In the genomic region with DNA sequence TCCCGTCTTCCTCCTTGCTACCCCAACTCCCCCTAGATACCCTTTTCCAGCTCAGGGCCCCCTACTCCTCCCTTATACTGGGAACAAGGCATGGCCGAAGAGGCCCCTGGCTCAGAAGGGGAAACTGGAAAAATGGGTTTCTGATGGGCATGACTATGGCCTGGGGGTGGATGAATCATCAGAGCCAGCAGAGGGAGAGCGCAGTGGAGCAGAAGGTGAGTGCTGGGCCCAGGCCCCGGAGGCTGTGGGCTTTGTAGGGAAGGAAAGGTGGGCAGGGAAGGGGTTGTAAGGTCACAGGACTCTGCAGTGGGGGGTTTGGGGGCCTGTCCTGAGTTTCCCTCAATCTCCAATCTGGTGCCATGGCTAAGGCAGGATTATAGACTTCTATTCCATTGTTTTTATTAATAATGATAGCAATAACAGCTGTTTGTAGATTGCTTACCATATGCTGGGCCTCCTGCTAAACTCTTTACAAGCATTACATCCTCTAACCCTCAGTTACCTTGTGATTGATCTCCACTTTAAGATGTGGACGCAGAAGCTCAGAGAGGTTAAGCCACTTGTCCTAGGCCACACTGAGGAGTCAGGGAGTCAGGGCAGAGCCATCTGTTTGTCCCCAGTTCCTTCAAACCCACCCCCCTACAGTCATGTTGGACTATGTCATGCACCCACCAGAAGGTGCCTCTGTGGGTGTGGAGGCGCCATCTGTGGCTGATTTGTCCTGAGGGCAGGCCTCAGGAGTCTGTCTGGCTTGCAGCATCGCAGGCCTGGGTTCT, we compare ENCODE assay signal across 11 cellular contexts. TPM values are rescaled to one million over a fixed set of nuclear protein-coding genes. Genes with fewer than 3 reads are reported as not detected.
A peak's percentile ranks its signal among the peaks of the same experiment; 100 is the strongest.
DNase-seq lines count a peak whose midpoint lies in the region; ATAC-seq and TF ChIP-seq lines count a peak whose summit lies in the region.
"Had no signal": no experiment of that assay in that cellular context is flagged by ENCODE, and none has a peak within 500 bp of the region (broad histone marks: within the 10 kb centered on the region; RNA-seq: fewer than 3 reads in every experiment).

No MANE protein-coding gene starts in this region.

- no peak overlapping the region for H3K27ac ChIP-seq in brain microvascular endothelial cell
- no peak overlapping the region for H3K27ac ChIP-seq in lower lobe of right lung
- H3K27ac ChIP-seq: pancreas had no signal

- no peaks in the 10 kb centered on the region for H3K36me3 ChIP-seq in brain microvascular endothelial cell (replicated peaks)
- H3K36me3 ChIP-seq in lower lobe of right lung: no peaks in the 10 kb centered on the region
- no peaks in the 10 kb centered on the region for H3K36me3 ChIP-seq in mucosa of descending colon (ENCODE audit: low read depth)
- H3K36me3 ChIP-seq: pancreas had no signal

- CTCF ChIA-PET in Calu3 (lab: Charles Lee): interaction anchor here (0.5 to 1.3 kb wide), 4 partner anchors 9 to 75 kb away, joined by 3 to 4 read pairs (median 3); no protein-coding TSS in a partner anchor

- no peak overlapping the region for H3K4me3 Mint-ChIP-seq in Calu3 (ENCODE audit: low read depth, unreplicated experiment)

- peak; percentile 80 for DNase-seq in Calu3
- peak; percentile 60 for DNase-seq in NCI-H1694 treated with DMSO at 0.1 percent for 48 hours (lab: John Stamatoyannopoulos, UW)
- no peak for DNase-seq in brain microvascular endothelial cell
- DNase-seq in lower lobe of right lung: no peak
- DNase-seq in stimulated activated naive CD8-positive, alpha-beta T cell treated with anti-CD3 and anti-CD28 coated beads, Interleukin-15, Interleukin-2, amounts not matched to agents 100 U/mL and 50 U/mL, for 24 hours: no peak
- no peak for DNase-seq in RKO (ENCODE audit: low spot score)
- DNase-seq in mucosa of descending colon: no peak
- DNase-seq: activated CD4-positive, CD25-positive, alpha-beta regulatory T cell treated with anti-CD3 and anti-CD28 coated beads, Interleukin-2, amount 50 U/mL, for 72 hours; pancreas; stimulated activated CD4-positive, alpha-beta T cell treated with anti-CD3 and anti-CD28 coated beads, Interleukin-4, amount 100 ng/mL, for 1 hour had no signal

- peaks cover 16% of the 10 kb centered on the region for H3K36me3 Mint-ChIP-seq in Calu3 (ENCODE audit: insufficient read depth, unreplicated experiment)

- H3K27ac Mint-ChIP-seq in Calu3 (ENCODE audit: unreplicated experiment): peak overlapping the region; percentile 83

- peaks cover 12% of the 10 kb centered on the region for H3K4me1 ChIP-seq in lower lobe of right lung
- H3K4me1 ChIP-seq in mucosa of descending colon (ENCODE audit: low read depth): no peaks in the 10 kb centered on the region
- H3K4me1 ChIP-seq: pancreas had no signal

- H3K27me3 ChIP-seq in brain microvascular endothelial cell (replicated peaks) (no peaks in the 10 kb centered on the region), lower lobe of right lung (ENCODE audit: low read depth) (no peaks in the 10 kb centered on the region)
- H3K27me3 ChIP-seq: pancreas had no signal

- H3K4me3 ChIP-seq in brain microvascular endothelial cell (ENCODE audit: low read depth, low read length) (no peak overlapping the region), lower lobe of right lung (no peak overlapping the region), mucosa of descending colon (no peak overlapping the region)
- H3K4me3 ChIP-seq: pancreas had no signal

- peaks cover 3% of the 10 kb centered on the region for H3K9me3 Mint-ChIP-seq in Calu3 (ENCODE audit: low read depth, unreplicated experiment)

- in situ Hi-C loops in brain microvascular endothelial cell (cut with HindIII; ENCODE audit: low pct_ligation_motif_present, low sequenced_read_pairs): no loop called here

- H3K4me1 Mint-ChIP-seq in Calu3 (ENCODE audit: low read depth, unreplicated experiment): peaks cover 34% of the 10 kb centered on the region

- TF ChIP-seq CTCF in Calu3 (IDR thresholded peaks at IDR 0.05; ENCODE audit: unreplicated experiment) (no peak), brain microvascular endothelial cell (IDR thresholded peaks at IDR 0.05; ENCODE audit: low read depth, low read length, missing control alignments) (peak; percentile 32), lower lobe of right lung (IDR thresholded peaks at IDR 0.05) (no peak), mucosa of descending colon (IDR thresholded peaks at IDR 0.05) (no peak)

- intact Hi-C loops in Calu3 (cut with micrococcal nuclease; ENCODE audit: unreplicated experiment) (loop anchor here (2.0 to 5.0 kb wide), 4 partner anchors 35 to 252 kb away; partner anchors contain the start of gene ZSCAN20), lower lobe of right lung (cut with DNase I) (no loop called here), mucosa of descending colon (cut with DNase I, micrococcal nuclease) (no loop called here)

- no TSS peak for BruUV-seq in Calu3 (replicated peaks; lab: Mats Ljungman, UMichigan)

- H3K9me3 ChIP-seq in lower lobe of right lung (no peaks in the 10 kb centered on the region), mucosa of descending colon (peaks cover 14% of the 10 kb centered on the region)
- H3K9me3 ChIP-seq: pancreas had no signal

- ATAC-seq in lower lobe of right lung (peak; percentile 13 to 53), HG03108 (IDR thresholded peaks at IDR 0.05; ENCODE audit: unreplicated experiment) (no peak), mucosa of descending colon (no peak)
- ATAC-seq in stimulated activated naive CD8-positive, alpha-beta T cell treated with anti-CD3 and anti-CD28 coated beads, Interleukin-15, Interleukin-2, amounts not matched to agents 100 U/mL and 50 U/mL, for 24 hours: no peak

- no peaks in the 10 kb centered on the region for H3K27me3 Mint-ChIP-seq in Calu3 (ENCODE audit: unreplicated experiment)

RNA-seq across cellular contexts. Expression of gene ZNF362, which starts 36.2 kb away (rescaled TPM):
- total RNA-seq in Calu3 (2022): 28.2 and 29.5 TPM in 2 replicates
- 30.7 TPM for total RNA-seq in lower lobe of right lung
- 10 to 100 TPM; 12.1 to 33.3 (median 13.7) TPM for total RNA-seq in mucosa of descending colon

RNA-seq across cellular contexts. Expression of gene TRIM62, which starts 38.2 kb away (rescaled TPM):
- total RNA-seq in Calu3 (2022) (6.9 and 8.8 TPM in 2 replicates), lower lobe of right lung (6.5 TPM), mucosa of descending colon (1 to 10 TPM; 5.0 to 9.3 (median 5.2) TPM)

Comparison
In these comparisons a context has a peak if more than half of its experiments do, and no peak if none do; other contexts are left out.
1. DNase-seq: peak in Calu3 (single experiment) and NCI-H1694 treated with DMSO at 0.1 percent for 48 hours (single experiment); none in brain microvascular endothelial cell (single experiment), lower lobe of right lung (single experiment), stimulated activated naive CD8-positive, alpha-beta T cell treated with anti-CD3 and anti-CD28 coated beads, Interleukin-15, Interleukin-2, amounts not matched to agents 100 U/mL and 50 U/mL, for 24 hours (single experiment), RKO (single experiment) and mucosa of descending colon (0 of 3).
2. ATAC-seq: peak in lower lobe of right lung (2 of 2); none in stimulated activated naive CD8-positive, alpha-beta T cell treated with anti-CD3 and anti-CD28 coated beads, Interleukin-15, Interleukin-2, amounts not matched to agents 100 U/mL and 50 U/mL, for 24 hours (single experiment), HG03108 (single experiment) and mucosa of descending colon (single experiment).